Comparison of ENCODE assay signal across 27 cellular contexts in the genomic region with DNA sequence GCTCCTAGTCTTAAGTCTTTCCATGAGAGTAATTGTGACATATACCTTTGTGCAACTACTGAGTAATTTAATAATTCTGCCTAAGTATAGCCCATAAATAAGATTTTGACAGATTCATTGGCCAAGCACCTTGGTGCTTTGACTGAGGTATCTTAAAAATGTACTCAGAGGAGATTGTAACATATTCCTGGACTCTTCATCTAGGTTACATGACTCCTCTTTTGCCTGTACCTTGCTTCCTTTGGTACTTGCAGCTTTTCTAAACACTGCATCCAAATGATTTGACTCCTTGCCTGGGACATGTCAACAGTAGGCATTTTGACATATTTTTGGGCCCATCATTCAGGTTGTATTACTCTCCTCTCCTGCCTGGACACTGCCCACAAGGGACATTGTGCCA.
DNase-seq lines count a peak whose midpoint lies in the region; ATAC-seq and TF ChIP-seq lines count a peak whose summit lies in the region.
"Had no signal": no experiment of that assay in that cellular context is flagged by ENCODE, and none has a peak within 500 bp of the region (broad histone marks: within the 10 kb centered on the region; RNA-seq: fewer than 3 reads in every experiment).

No MANE protein-coding gene starts in this region.

- TF ChIP-seq CTCF in gastrocnemius medialis (IDR thresholded peaks at IDR 0.05 in 4 of 5, conservative IDR thresholded peaks at IDR 0.05 in 1 of 5) (no peak), esophagus squamous epithelium (IDR thresholded peaks at IDR 0.05) (no peak)

- peak overlapping the region in 2 of 4 donors; percentile 77 to 80 for H3K27ac ChIP-seq in gastrocnemius medialis
- H3K27ac ChIP-seq in esophagus squamous epithelium: no peak overlapping the region
- H3K27ac ChIP-seq: 22Rv1; A549; BLaER1; BLaER1 treated with 17β-estradiol and CSF1 and Interleukin-3, amounts not matched to agents 10 nM and 100 nM; C4-2B had no signal

- no peaks in the 10 kb centered on the region for H3K36me3 ChIP-seq in gastrocnemius medialis
- no peaks in the 10 kb centered on the region for H3K36me3 ChIP-seq in esophagus squamous epithelium
- H3K36me3 ChIP-seq: BE2C; BLaER1; BLaER1 treated with 17β-estradiol and CSF1 and Interleukin-3, amounts not matched to agents 10 nM and 100 nM had no signal

- intact Hi-C loops in gastrocnemius medialis (cut with DNase I; ENCODE audit: low total_unique reads) (no loop called here), esophagus squamous epithelium (cut with DNase I) (no loop called here)

- no peaks in the 10 kb centered on the region for H3K27me3 ChIP-seq in gastrocnemius medialis
- H3K27me3 ChIP-seq in esophagus squamous epithelium: no peaks in the 10 kb centered on the region
- H3K27me3 ChIP-seq: BE2C; BLaER1; BLaER1 treated with 17β-estradiol and CSF1 and Interleukin-3, amounts not matched to agents 10 nM and 100 nM had no signal

- DNase-seq in gastrocnemius medialis (peak in 1 of 2 donors; percentile 47), esophagus squamous epithelium (lab: John Stamatoyannopoulos, UW) (no peak)
- DNase-seq: 8988T; ACHN; AML-193; BE2C; C1 segment of cervical spinal cord; Caco-2; Calu3; CD4-positive, alpha-beta memory T cell; CD4-positive, alpha-beta T cell; CD4-positive, CD25-positive, alpha-beta regulatory T cell; CD8-positive, alpha-beta memory T cell; CD8-positive, alpha-beta T cell; COR-L47; DMS 273 treated with DMSO at 0.1 percent for 48 hours; DMS153; DMS53; DMS79; DMS79 treated with DMSO at 0.1 percent for 48 hours; DND-41; EL had no signal

- no peak overlapping the region for H3K4me3 ChIP-seq in gastrocnemius medialis
- H3K4me3 ChIP-seq in esophagus squamous epithelium: no peak overlapping the region
- H3K4me3 ChIP-seq: A549; BLaER1; BLaER1 treated with 17β-estradiol and CSF1 and Interleukin-3, amounts not matched to agents 10 nM and 100 nM had no signal

- in situ Hi-C loops in gastrocnemius medialis (cut with MboI; ENCODE audit: low sequenced_read_pairs in 4 of 4): loop anchor here in 1 of 4 donors (25.0 kb wide), 1 partner anchor 301 kb away; no protein-coding TSS in a partner anchor

- H3K4me1 ChIP-seq in gastrocnemius medialis (peaks cover 0 to 11% of the 10 kb centered on the region in 2 donors), esophagus squamous epithelium (no peaks in the 10 kb centered on the region)
- H3K4me1 ChIP-seq: A549; BE2C; BLaER1; BLaER1 treated with 17β-estradiol and CSF1 and Interleukin-3, amounts not matched to agents 10 nM and 100 nM; Caco-2 had no signal

- no peaks in the 10 kb centered on the region for H3K9me3 ChIP-seq in gastrocnemius medialis
- no peaks in the 10 kb centered on the region for H3K9me3 ChIP-seq in esophagus squamous epithelium
- H3K9me3 ChIP-seq: A549; BE2C; BLaER1; BLaER1 treated with 17β-estradiol and CSF1 and Interleukin-3, amounts not matched to agents 10 nM and 100 nM; Caco-2 had no signal

- TF ChIP-seq POLR2A in gastrocnemius medialis (IDR thresholded peaks at IDR 0.05) (no peak), esophagus squamous epithelium (IDR thresholded peaks at IDR 0.05) (no peak)

- peak; percentile 54 to 60 for ATAC-seq in gastrocnemius medialis
- ATAC-seq: A549; CD8-positive, alpha-beta T cell had no signal
